2 cellular contexts compared by ENCODE assay signal in the genomic region with DNA sequence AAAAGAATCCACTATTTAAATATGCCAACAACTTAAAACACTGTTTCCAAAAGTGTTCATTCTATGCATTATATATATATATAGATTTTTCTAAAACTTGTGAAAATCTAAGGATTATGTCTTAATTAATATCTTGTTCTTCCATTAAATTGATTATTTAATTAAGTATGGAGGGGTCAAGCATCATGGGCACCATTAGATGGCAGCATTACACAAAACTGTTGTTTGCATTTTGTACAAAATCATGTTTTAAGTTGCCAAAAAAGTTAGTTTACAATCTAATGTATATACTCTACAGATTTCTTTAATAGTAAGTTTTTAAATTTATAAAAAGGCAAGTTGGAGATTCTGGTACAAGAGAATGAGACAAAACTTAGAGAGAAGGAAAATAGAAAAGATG.
TF ChIP-seq lines count a peak whose summit lies in the region.

No MANE protein-coding gene starts in this region.

TF ChIP-seq in SK-N-SH, 30 proteins besides CTCF, POLR2A, EP300 and RAD21 (continued from another document):
- TF ChIP-seq, protein P1, sequence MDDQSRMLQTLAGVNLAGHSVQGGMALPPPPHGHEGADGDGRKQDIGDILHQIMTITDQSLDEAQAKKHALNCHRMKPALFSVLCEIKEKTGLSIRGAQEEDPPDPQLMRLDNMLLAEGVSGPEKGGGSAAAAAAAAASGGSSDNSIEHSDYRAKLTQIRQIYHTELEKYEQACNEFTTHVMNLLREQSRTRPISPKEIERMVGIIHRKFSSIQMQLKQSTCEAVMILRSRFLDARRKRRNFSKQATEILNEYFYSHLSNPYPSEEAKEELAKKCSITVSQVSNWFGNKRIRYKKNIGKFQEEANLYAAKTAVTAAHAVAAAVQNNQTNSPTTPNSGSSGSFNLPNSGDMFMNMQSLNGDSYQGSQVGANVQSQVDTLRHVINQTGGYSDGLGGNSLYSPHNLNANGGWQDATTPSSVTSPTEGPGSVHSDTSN (IDR thresholded peaks at IDR 0.05) = no peak
- no peak for TF ChIP-seq GATA2 (CRISPR knock-in tag; IDR thresholded peaks at IDR 0.05)
- TF ChIP-seq, protein P2, sequence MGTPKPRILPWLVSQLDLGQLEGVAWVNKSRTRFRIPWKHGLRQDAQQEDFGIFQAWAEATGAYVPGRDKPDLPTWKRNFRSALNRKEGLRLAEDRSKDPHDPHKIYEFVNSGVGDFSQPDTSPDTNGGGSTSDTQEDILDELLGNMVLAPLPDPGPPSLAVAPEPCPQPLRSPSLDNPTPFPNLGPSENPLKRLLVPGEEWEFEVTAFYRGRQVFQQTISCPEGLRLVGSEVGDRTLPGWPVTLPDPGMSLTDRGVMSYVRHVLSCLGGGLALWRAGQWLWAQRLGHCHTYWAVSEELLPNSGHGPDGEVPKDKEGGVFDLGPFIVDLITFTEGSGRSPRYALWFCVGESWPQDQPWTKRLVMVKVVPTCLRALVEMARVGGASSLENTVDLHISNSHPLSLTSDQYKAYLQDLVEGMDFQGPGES (IDR thresholded peaks at IDR 0.05; ENCODE audit: low read depth, low read length) = no peak

TF ChIP-seq in SK-N-SH treated with all-trans-retinoic acid at 6 μM for 48 hours, 23 proteins besides CTCF, POLR2A, EP300 and RAD21 (continued from another document):
- TF ChIP-seq, protein P3, sequence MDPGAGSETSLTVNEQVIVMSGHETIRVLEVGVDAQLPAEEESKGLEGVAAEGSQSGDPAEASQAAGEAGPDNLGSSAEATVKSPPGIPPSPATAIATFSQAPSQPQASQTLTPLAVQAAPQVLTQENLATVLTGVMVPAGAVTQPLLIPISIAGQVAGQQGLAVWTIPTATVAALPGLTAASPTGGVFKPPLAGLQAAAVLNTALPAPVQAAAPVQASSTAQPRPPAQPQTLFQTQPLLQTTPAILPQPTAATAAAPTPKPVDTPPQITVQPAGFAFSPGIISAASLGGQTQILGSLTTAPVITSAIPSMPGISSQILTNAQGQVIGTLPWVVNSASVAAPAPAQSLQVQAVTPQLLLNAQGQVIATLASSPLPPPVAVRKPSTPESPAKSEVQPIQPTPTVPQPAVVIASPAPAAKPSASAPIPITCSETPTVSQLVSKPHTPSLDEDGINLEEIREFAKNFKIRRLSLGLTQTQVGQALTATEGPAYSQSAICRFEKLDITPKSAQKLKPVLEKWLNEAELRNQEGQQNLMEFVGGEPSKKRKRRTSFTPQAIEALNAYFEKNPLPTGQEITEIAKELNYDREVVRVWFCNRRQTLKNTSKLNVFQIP (CRISPR knock-in tag; IDR thresholded peaks at IDR 0.05; ENCODE audit: borderline replicate concordance, low read depth) = no peak
- TF ChIP-seq, protein P4, sequence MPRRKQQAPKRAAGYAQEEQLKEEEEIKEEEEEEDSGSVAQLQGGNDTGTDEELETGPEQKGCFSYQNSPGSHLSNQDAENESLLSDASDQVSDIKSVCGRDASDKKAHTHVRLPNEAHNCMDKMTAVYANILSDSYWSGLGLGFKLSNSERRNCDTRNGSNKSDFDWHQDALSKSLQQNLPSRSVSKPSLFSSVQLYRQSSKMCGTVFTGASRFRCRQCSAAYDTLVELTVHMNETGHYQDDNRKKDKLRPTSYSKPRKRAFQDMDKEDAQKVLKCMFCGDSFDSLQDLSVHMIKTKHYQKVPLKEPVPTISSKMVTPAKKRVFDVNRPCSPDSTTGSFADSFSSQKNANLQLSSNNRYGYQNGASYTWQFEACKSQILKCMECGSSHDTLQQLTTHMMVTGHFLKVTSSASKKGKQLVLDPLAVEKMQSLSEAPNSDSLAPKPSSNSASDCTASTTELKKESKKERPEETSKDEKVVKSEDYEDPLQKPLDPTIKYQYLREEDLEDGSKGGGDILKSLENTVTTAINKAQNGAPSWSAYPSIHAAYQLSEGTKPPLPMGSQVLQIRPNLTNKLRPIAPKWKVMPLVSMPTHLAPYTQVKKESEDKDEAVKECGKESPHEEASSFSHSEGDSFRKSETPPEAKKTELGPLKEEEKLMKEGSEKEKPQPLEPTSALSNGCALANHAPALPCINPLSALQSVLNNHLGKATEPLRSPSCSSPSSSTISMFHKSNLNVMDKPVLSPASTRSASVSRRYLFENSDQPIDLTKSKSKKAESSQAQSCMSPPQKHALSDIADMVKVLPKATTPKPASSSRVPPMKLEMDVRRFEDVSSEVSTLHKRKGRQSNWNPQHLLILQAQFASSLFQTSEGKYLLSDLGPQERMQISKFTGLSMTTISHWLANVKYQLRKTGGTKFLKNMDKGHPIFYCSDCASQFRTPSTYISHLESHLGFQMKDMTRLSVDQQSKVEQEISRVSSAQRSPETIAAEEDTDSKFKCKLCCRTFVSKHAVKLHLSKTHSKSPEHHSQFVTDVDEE (CRISPR knock-in tag; IDR thresholded peaks at IDR 0.05) = no peak
- no peak for TF ChIP-seq ARNTL (CRISPR knock-in tag; IDR thresholded peaks at IDR 0.05; ENCODE audit: borderline replicate concordance, low read depth)
- TF ChIP-seq PPARA (CRISPR knock-in tag; IDR thresholded peaks at IDR 0.05; ENCODE audit: borderline replicate concordance) = no peak
- no peak for TF ChIP-seq TCF4 (CRISPR knock-in tag; IDR thresholded peaks at IDR 0.05; ENCODE audit: borderline replicate concordance)
TF ChIP-seq in SK-N-SH treated with all-trans-retinoic acid at 6 μM for 48 hours: peak in this region for 0.
